In genomic region chr10:63266337-63267327, GRCh38 we compare ENCODE assay signal across 1 cellular context.
TF ChIP-seq lines count a peak whose summit lies in the region.

No MANE protein-coding gene starts in this region.

TF ChIP-seq in K562, 482 proteins besides CTCF, POLR2A, EP300 and RAD21 (continued from another document):
- TF ChIP-seq ZNF318 (IDR thresholded peaks at IDR 0.05; ENCODE audit: borderline replicate concordance in 1 of 2, low read depth in 1 of 2), result peak in 1 of 2 experiments; percentile 59; a peak in 1 of 4 replicates
- TF ChIP-seq ZNF274 (IDR thresholded peaks at IDR 0.05; ENCODE audit: borderline replicate concordance, low read depth, low read length), result no peak
- no peak for TF ChIP-seq CTBP1 (IDR thresholded peaks at IDR 0.05; ENCODE audit: borderline replicate concordance)
- TF ChIP-seq ARNT (IDR thresholded peaks at IDR 0.05), result no peak
- no peak for TF ChIP-seq EGR1 (conservative IDR thresholded peaks at IDR 0.05)
- TF ChIP-seq SOX6 (IDR thresholded peaks at IDR 0.05), result no peak
- TF ChIP-seq, protein P1, sequence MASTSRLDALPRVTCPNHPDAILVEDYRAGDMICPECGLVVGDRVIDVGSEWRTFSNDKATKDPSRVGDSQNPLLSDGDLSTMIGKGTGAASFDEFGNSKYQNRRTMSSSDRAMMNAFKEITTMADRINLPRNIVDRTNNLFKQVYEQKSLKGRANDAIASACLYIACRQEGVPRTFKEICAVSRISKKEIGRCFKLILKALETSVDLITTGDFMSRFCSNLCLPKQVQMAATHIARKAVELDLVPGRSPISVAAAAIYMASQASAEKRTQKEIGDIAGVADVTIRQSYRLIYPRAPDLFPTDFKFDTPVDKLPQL (IDR thresholded peaks at IDR 0.05; ENCODE audit: extremely low read depth, insufficient read length), result no peak
- TF ChIP-seq, protein P2, sequence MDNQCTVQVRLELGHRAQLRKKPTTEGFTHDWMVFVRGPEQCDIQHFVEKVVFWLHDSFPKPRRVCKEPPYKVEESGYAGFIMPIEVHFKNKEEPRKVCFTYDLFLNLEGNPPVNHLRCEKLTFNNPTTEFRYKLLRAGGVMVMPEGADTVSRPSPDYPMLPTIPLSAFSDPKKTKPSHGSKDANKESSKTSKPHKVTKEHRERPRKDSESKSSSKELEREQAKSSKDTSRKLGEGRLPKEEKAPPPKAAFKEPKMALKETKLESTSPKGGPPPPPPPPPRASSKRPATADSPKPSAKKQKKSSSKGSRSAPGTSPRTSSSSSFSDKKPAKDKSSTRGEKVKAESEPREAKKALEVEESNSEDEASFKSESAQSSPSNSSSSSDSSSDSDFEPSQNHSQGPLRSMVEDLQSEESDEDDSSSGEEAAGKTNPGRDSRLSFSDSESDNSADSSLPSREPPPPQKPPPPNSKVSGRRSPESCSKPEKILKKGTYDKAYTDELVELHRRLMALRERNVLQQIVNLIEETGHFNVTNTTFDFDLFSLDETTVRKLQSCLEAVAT (IDR thresholded peaks at IDR 0.05), result peak; percentile 58 to 75; a peak in 1 of 4 replicates
- TF ChIP-seq, protein P3, sequence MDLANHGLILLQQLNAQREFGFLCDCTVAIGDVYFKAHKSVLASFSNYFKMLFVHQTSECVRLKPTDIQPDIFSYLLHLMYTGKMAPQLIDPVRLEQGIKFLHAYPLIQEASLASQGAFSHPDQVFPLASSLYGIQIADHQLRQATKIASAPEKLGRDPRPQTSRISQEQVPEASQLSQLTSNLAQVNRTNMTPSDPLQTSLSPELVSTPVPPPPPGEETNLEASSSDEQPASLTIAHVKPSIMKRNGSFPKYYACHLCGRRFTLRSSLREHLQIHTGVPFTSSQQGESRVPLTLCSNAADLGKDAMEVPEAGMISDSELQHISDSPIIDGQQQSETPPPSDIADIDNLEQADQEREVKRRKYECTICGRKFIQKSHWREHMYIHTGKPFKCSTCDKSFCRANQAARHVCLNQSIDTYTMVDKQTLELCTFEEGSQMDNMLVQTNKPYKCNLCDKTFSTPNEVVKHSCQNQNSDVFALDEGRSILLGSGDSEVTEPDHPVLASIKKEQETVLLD (IDR thresholded peaks at IDR 0.05), result no peak
- no peak for TF ChIP-seq ZNF311 (CRISPR knock-in tag; IDR thresholded peaks at IDR 0.05)
- TF ChIP-seq CGGBP1 (CRISPR knock-in tag; IDR thresholded peaks at IDR 0.05), result no peak
- TF ChIP-seq CBX1 (IDR thresholded peaks at IDR 0.05; ENCODE audit: low read depth), result no peak
- no peak for TF ChIP-seq ZNF324 (CRISPR knock-in tag; IDR thresholded peaks at IDR 0.05)
- no peak for TF ChIP-seq SMARCE1 (IDR thresholded peaks at IDR 0.05)
- TF ChIP-seq HDAC6 (IDR thresholded peaks at IDR 0.05; ENCODE audit: low read depth, low read length), result no peak
- TF ChIP-seq C11orf30 (IDR thresholded peaks at IDR 0.05; ENCODE audit: low read depth), result peak; percentile 73
- TF ChIP-seq SMARCA5 (IDR thresholded peaks at IDR 0.05), result no peak
- no peak for TF ChIP-seq ZC3H8 (IDR thresholded peaks at IDR 0.05)
- TF ChIP-seq, protein P4, sequence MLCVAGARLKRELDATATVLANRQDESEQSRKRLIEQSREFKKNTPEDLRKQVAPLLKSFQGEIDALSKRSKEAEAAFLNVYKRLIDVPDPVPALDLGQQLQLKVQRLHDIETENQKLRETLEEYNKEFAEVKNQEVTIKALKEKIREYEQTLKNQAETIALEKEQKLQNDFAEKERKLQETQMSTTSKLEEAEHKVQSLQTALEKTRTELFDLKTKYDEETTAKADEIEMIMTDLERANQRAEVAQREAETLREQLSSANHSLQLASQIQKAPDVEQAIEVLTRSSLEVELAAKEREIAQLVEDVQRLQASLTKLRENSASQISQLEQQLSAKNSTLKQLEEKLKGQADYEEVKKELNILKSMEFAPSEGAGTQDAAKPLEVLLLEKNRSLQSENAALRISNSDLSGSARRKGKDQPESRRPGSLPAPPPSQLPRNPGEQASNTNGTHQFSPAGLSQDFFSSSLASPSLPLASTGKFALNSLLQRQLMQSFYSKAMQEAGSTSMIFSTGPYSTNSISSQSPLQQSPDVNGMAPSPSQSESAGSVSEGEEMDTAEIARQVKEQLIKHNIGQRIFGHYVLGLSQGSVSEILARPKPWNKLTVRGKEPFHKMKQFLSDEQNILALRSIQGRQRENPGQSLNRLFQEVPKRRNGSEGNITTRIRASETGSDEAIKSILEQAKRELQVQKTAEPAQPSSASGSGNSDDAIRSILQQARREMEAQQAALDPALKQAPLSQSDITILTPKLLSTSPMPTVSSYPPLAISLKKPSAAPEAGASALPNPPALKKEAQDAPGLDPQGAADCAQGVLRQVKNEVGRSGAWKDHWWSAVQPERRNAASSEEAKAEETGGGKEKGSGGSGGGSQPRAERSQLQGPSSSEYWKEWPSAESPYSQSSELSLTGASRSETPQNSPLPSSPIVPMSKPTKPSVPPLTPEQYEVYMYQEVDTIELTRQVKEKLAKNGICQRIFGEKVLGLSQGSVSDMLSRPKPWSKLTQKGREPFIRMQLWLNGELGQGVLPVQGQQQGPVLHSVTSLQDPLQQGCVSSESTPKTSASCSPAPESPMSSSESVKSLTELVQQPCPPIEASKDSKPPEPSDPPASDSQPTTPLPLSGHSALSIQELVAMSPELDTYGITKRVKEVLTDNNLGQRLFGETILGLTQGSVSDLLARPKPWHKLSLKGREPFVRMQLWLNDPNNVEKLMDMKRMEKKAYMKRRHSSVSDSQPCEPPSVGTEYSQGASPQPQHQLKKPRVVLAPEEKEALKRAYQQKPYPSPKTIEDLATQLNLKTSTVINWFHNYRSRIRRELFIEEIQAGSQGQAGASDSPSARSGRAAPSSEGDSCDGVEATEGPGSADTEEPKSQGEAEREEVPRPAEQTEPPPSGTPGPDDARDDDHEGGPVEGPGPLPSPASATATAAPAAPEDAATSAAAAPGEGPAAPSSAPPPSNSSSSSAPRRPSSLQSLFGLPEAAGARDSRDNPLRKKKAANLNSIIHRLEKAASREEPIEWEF (CRISPR knock-in tag; IDR thresholded peaks at IDR 0.05), result no peak
- no peak for TF ChIP-seq ZC3H11A (IDR thresholded peaks at IDR 0.05; ENCODE audit: low read depth, low read length)
- TF ChIP-seq ZNF444 (CRISPR knock-in tag; IDR thresholded peaks at IDR 0.05), result no peak
TF ChIP-seq in K562: peak in this region for 15.
